In the genomic region with DNA sequence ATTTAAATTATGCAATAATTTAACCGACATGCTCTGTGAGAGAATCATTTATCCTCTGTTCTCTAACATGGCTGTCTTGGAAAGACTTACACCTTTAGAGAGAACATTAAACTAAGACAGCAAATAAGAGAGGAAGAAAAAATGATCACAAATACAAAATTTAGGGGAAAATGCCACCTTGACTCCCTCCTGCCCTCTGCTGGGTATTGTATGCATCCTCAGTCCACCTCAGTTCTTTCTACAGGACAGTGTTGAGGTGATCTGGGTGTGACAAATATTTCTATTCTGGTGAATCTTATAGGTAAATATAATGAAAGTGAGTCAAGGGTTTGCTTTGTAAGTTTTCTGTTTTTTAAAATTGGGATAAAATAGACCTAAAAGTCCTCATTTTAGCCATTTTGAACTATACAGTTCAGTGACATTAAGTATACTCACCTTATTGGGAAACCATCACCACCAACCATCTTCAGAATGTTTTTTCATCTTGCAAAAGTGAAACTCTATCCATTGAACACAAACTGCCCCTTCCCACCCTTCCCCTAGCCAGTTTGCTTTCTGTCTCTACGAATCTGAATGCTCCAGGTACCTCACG, we compare ENCODE assay signal across 1 cellular context.
TF ChIP-seq lines count a peak whose summit lies in the region.

No MANE protein-coding gene starts in this region.

TF ChIP-seq in SK-N-SH treated with all-trans-retinoic acid at 6 μM for 48 hours, 23 proteins besides CTCF, POLR2A, EP300 and RAD21 (continued from another document):
- TF ChIP-seq, protein P1, sequence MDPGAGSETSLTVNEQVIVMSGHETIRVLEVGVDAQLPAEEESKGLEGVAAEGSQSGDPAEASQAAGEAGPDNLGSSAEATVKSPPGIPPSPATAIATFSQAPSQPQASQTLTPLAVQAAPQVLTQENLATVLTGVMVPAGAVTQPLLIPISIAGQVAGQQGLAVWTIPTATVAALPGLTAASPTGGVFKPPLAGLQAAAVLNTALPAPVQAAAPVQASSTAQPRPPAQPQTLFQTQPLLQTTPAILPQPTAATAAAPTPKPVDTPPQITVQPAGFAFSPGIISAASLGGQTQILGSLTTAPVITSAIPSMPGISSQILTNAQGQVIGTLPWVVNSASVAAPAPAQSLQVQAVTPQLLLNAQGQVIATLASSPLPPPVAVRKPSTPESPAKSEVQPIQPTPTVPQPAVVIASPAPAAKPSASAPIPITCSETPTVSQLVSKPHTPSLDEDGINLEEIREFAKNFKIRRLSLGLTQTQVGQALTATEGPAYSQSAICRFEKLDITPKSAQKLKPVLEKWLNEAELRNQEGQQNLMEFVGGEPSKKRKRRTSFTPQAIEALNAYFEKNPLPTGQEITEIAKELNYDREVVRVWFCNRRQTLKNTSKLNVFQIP (CRISPR knock-in tag; IDR thresholded peaks at IDR 0.05; ENCODE audit: borderline replicate concordance, low read depth), result no peak
- no peak for TF ChIP-seq TCF4 (CRISPR knock-in tag; IDR thresholded peaks at IDR 0.05; ENCODE audit: borderline replicate concordance)
- TF ChIP-seq ZFP3 (CRISPR knock-in tag; IDR thresholded peaks at IDR 0.05), result no peak
